In the genomic region with DNA sequence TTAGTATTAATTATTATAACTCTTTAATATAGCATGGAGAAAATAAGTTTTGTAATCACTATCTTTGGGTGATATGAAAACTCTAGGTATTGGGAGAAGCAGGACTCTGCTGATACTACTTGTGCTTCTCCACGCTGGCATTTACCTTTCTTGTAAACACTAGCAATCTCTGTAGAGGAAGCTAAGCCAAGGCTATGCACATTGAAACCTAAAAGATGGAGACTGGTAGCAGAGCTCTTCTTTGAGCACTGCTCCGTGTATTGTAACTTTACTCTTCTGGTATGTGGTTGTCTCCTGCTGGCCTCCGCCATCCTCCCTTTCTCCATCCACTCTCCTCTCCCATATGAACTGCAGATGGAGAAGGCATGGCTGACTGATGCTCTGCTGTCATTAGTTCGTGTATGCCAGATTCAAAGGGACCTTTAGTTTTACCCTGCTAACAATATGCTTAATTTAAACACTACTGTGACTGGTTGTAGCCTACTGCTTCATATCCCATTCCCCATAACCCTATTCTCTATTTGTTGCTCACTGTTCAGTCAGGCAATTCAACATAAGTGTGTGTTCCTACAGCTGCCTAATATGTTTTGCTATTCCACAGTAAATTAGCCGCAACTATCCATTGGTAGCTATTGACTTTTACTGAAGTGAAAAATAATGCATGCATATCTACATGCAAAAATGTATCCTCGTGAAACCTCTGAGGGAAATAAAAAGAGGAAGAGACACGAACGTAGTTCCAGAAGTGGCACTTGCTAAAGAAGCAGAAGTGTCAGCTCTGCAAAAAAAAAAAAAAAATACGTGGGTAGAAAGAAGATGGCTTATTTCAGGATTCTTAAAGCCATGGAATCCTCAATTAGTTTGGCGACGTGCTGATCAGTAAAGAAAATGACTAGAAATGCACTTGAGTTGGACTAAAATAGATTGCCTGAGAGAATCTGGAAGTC, we compare ENCODE assay signal across 16 cellular contexts. TPM values are rescaled to one million over a fixed set of nuclear protein-coding genes. Genes with fewer than 3 reads are reported as not detected.
DNase-seq lines count a peak whose midpoint lies in the region; ATAC-seq and TF ChIP-seq lines count a peak whose summit lies in the region.
"Had no signal": no experiment of that assay in that cellular context is flagged by ENCODE, and none has a peak within 500 bp of the region (broad histone marks: within the 10 kb centered on the region; RNA-seq: fewer than 3 reads in every experiment).

No MANE protein-coding gene starts in this region.

- H3K79me2 ChIP-seq in PC-9 (ENCODE audit: low read depth), result no peaks in the 10 kb centered on the region

- no peaks in the 10 kb centered on the region for H3K36me3 ChIP-seq in PC-9 (ENCODE audit: low read depth)
- H3K36me3 ChIP-seq: ascending aorta, thyroid gland had no signal

- no peaks in the 10 kb centered on the region for H3K36me3 Mint-ChIP-seq in T-helper 17 cell (ENCODE audit: low read depth)

- H2AFZ ChIP-seq in PC-9, result no peak overlapping the region

- POLR2A ChIA-PET in PC-9 (lab: Charles Lee; ENCODE audit: unreplicated experiment), result no interaction called here

- H3K9me2 ChIP-seq in PC-9 (ENCODE audit: insufficient read depth), result no peaks in the 10 kb centered on the region

- no peak overlapping the region for H3K4me3 Mint-ChIP-seq in stimulated activated naive CD8-positive, alpha-beta T cell treated with anti-CD3 and anti-CD28 coated beads, Interleukin-15, amount 100 ng/mL, for 72 hours
- H3K4me3 Mint-ChIP-seq in T-helper 17 cell, result peak overlapping the region; percentile 28
- H3K4me3 Mint-ChIP-seq: activated CD4-positive, alpha-beta T cell treated with anti-CD3 and anti-CD28 coated beads, Interleukin-2, amount 10 ng/mL, durations not matched to agents 7 days and 5 days had no signal

- CTCF ChIA-PET in PC-9 (lab: Charles Lee), result no interaction called here

- BruUV-seq in PC-9 (replicated peaks; lab: Mats Ljungman, UMichigan), result no TSS peak

- no peaks in the 10 kb centered on the region for H3K4me1 Mint-ChIP-seq in stimulated activated naive CD8-positive, alpha-beta T cell treated with anti-CD3 and anti-CD28 coated beads, Interleukin-15, amount 100 ng/mL, for 72 hours
- H3K4me1 Mint-ChIP-seq in T-helper 17 cell, result no peaks in the 10 kb centered on the region
- H3K4me1 Mint-ChIP-seq: activated CD4-positive, alpha-beta T cell treated with anti-CD3 and anti-CD28 coated beads, Interleukin-2, amount 10 ng/mL, durations not matched to agents 7 days and 5 days had no signal

- H4K20me1 ChIP-seq in PC-9 (ENCODE audit: insufficient read depth), result no peaks in the 10 kb centered on the region

- H3K4me2 ChIP-seq in PC-9, result no peak overlapping the region

- H3F3A ChIP-seq in PC-9 (ENCODE audit: insufficient read depth, low read depth), result no peaks in the 10 kb centered on the region

- no peaks in the 10 kb centered on the region for H3K9me3 Mint-ChIP-seq in stimulated activated naive CD8-positive, alpha-beta T cell treated with anti-CD3 and anti-CD28 coated beads, Interleukin-15, amount 100 ng/mL, for 72 hours
- H3K9me3 Mint-ChIP-seq: activated CD4-positive, alpha-beta T cell treated with anti-CD3 and anti-CD28 coated beads, Interleukin-2, amount 10 ng/mL, durations not matched to agents 7 days and 5 days had no signal

- H3K27ac ChIP-seq in PC-9, result no peak overlapping the region
- H3K27ac ChIP-seq: ascending aorta, thyroid gland had no signal

- H3K9me3 ChIP-seq in T-helper 17 cell (ENCODE audit: control insufficient read depth, low read length, poor library complexity, severe bottlenecking) (no peaks in the 10 kb centered on the region), PC-9 (ENCODE audit: insufficient read depth, low read depth) (no peaks in the 10 kb centered on the region)
- H3K9me3 ChIP-seq: ascending aorta, thyroid gland had no signal

- H3K27me3 Mint-ChIP-seq in stimulated activated naive CD8-positive, alpha-beta T cell treated with anti-CD3 and anti-CD28 coated beads, Interleukin-15, amount 100 ng/mL, for 72 hours, result peaks cover 20% of the 10 kb centered on the region
- H3K27me3 Mint-ChIP-seq in T-helper 17 cell, result peaks cover 23% of the 10 kb centered on the region

- intact Hi-C loops in PC-9 (cut with micrococcal nuclease; ENCODE audit: unreplicated experiment), result no loop called here

- DNase-seq in stimulated activated naive CD8-positive, alpha-beta T cell treated with anti-CD3 and anti-CD28 coated beads, Interleukin-15, Interleukin-2, amounts not matched to agents 100 U/mL and 50 U/mL, for 24 hours, result no peak
- no peak for DNase-seq in stimulated activated naive CD8-positive, alpha-beta T cell treated with anti-CD3 and anti-CD28 coated beads, Interleukin-15, amount 100 ng/mL, for 72 hours
- DNase-seq in T-helper 17 cell (no peak), AG08396 (ENCODE audit: low spot score) (no peak), PC-9 (no peak)
- DNase-seq in activated CD8-positive, alpha-beta memory T cell treated with anti-CD3 and anti-CD28 coated beads, Interleukin-2, amount 50 U/mL, for 4 hours, result no peak
- DNase-seq: activated CD4-positive, alpha-beta T cell treated with anti-CD3 and anti-CD28 coated beads, Interleukin-2, amount 10 ng/mL, durations not matched to agents 7 days and 5 days; dermis blood vessel endothelial cell; GOT3; mesendoderm; SW 1271; thyroid gland had no signal

- no peak overlapping the region for H3K4me3 ChIP-seq in PC-9
- H3K4me3 ChIP-seq: ascending aorta, thyroid gland had no signal

- no peak overlapping the region for H3K27ac Mint-ChIP-seq in stimulated activated naive CD8-positive, alpha-beta T cell treated with anti-CD3 and anti-CD28 coated beads, Interleukin-15, amount 100 ng/mL, for 72 hours
- no peak overlapping the region for H3K27ac Mint-ChIP-seq in T-helper 17 cell
- H3K27ac Mint-ChIP-seq: activated CD4-positive, alpha-beta T cell treated with anti-CD3 and anti-CD28 coated beads, Interleukin-2, amount 10 ng/mL, durations not matched to agents 7 days and 5 days had no signal

- no peaks in the 10 kb centered on the region for H3K4me1 ChIP-seq in PC-9 (replicated peaks; ENCODE audit: insufficient read depth)
- H3K4me1 ChIP-seq: ascending aorta, thyroid gland had no signal

- ATAC-seq in stimulated activated naive CD8-positive, alpha-beta T cell treated with anti-CD3 and anti-CD28 coated beads, Interleukin-15, Interleukin-2, amounts not matched to agents 100 U/mL and 50 U/mL, for 24 hours, result peak; percentile 23
- no peak for ATAC-seq in stimulated activated naive CD8-positive, alpha-beta T cell treated with anti-CD3 and anti-CD28 coated beads, Interleukin-15, amount 100 ng/mL, for 72 hours
- peak; percentile 51 for ATAC-seq in HG02943 (IDR thresholded peaks at IDR 0.05; ENCODE audit: low read depth, unreplicated experiment)
- ATAC-seq in T-helper 17 cell, result peak; percentile 40
- no peak for ATAC-seq in GM21447 (IDR thresholded peaks at IDR 0.05; ENCODE audit: unreplicated experiment)

- TF ChIP-seq CTCF in PC-9 (conservative IDR thresholded peaks at IDR 0.05), result no peak

- no peaks in the 10 kb centered on the region for H3K27me3 ChIP-seq in PC-9 (ENCODE audit: insufficient read depth, low read depth)
- H3K27me3 ChIP-seq: ascending aorta, thyroid gland had no signal

RNA-seq across cellular contexts. Expression of gene CCSER1, which starts 55.6 kb away (rescaled TPM):
- total RNA-seq in T-helper 17 cell (1 to 10 TPM; 1.7 to 3.0 TPM), PC-9 (2021) (4.1 and 5.9 TPM in 2 replicates)
- total RNA-seq: OCI-LY7 had no signal

Comparison
In these comparisons a context has a peak if more than half of its experiments do, and no peak if none do; other contexts are left out.
1. ATAC-seq: peak in stimulated activated naive CD8-positive, alpha-beta T cell treated with anti-CD3 and anti-CD28 coated beads, Interleukin-15, Interleukin-2, amounts not matched to agents 100 U/mL and 50 U/mL, for 24 hours (single experiment), HG02943 (single experiment) and T-helper 17 cell (single experiment); none in stimulated activated naive CD8-positive, alpha-beta T cell treated with anti-CD3 and anti-CD28 coated beads, Interleukin-15, amount 100 ng/mL, for 72 hours (single experiment) and GM21447 (single experiment).